1 cellular context compared by ENCODE assay signal in genomic region chr22:27115816-27116256, GRCh38.
TF ChIP-seq lines count a peak whose summit lies in the region.

No MANE protein-coding gene starts in this region.

TF ChIP-seq in A549, 52 proteins besides CTCF, POLR2A, EP300 and RAD21 (continued from another document):
- TF ChIP-seq REST (IDR thresholded peaks at IDR 0.05) = no peak
- TF ChIP-seq ELK1 (IDR thresholded peaks at IDR 0.05; ENCODE audit: low read depth, low read length) = no peak
- peak; percentile 85; the same call in 2 of the 3 replicates for TF ChIP-seq BCL3 (IDR thresholded peaks at IDR 0.05)
- no peak for TF ChIP-seq RCOR1 (IDR thresholded peaks at IDR 0.05; ENCODE audit: low read depth, low read length)
- TF ChIP-seq ESRRA (IDR thresholded peaks at IDR 0.05; ENCODE audit: borderline replicate concordance, low read length) = peak; percentile 8; the same call in 1 of the 2 replicates
- TF ChIP-seq MAX (IDR thresholded peaks at IDR 0.05) = peak; percentile 75
- TF ChIP-seq BHLHE40 (IDR thresholded peaks at IDR 0.05; ENCODE audit: low read depth, low read length) = no peak
- no peak for TF ChIP-seq RFX5 (IDR thresholded peaks at IDR 0.05)
- no peak for TF ChIP-seq KDM5A (IDR thresholded peaks at IDR 0.05)
- no peak for TF ChIP-seq HMGXB4 (CRISPR knock-in tag; IDR thresholded peaks at IDR 0.05; ENCODE audit: borderline replicate concordance)
- TF ChIP-seq E2F6 (IDR thresholded peaks at IDR 0.05; ENCODE audit: borderline replicate concordance, low read depth) = 0 out of 2 replicates have a peak, but pooled peaks have one; percentile 18
- TF ChIP-seq TP53 (CRISPR knock-in tag; IDR thresholded peaks at IDR 0.05) = no peak
- TF ChIP-seq HEYL (CRISPR knock-in tag; IDR thresholded peaks at IDR 0.05) = no peak
- TF ChIP-seq CHD2 (IDR thresholded peaks at IDR 0.05; ENCODE audit: low read length, partially characterized antibody) = no peak
- no peak for TF ChIP-seq POLR2AphosphoS2 (conservative IDR thresholded peaks at IDR 0.05; ENCODE audit: low read length)
- no peak for TF ChIP-seq EHF (CRISPR knock-in tag; IDR thresholded peaks at IDR 0.05)
- no peak for TF ChIP-seq ZNF302 (CRISPR knock-in tag; IDR thresholded peaks at IDR 0.05)
- TF ChIP-seq ZSCAN20 (CRISPR knock-in tag; IDR thresholded peaks at IDR 0.05) = no peak
